ENCODE assay signal across 15 cellular contexts in the genomic region with DNA sequence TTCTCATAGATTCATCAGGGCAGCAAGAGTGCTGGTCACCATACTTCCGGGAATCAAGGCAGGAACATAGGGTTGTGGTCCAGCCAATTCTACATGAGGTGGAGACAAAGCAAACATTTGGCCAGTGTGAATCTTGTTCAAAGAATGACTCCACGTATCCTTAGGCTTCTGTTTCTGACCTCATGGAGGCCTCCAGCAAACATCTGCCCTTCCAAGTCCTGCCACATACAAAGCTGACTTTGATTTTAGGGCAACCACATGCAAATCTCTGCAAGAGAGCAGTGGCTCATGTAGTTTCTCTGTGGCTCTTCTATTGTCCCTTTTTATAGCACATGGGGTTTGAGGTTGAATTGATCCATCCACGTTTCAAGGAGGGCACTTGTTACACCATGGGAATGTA.
A peak's percentile ranks its signal among the peaks of the same experiment; 100 is the strongest.
DNase-seq lines count a peak whose midpoint lies in the region; ATAC-seq and TF ChIP-seq lines count a peak whose summit lies in the region.
"Had no signal": no experiment of that assay in that cellular context is flagged by ENCODE, and none has a peak within 500 bp of the region (broad histone marks: within the 10 kb centered on the region; RNA-seq: fewer than 3 reads in every experiment).

No MANE protein-coding gene starts in this region.

- no peak overlapping the region for H3K4ac ChIP-seq in IMR-90 (ENCODE audit: low read depth, low read length)

- H2BK15ac ChIP-seq in IMR-90 (ENCODE audit: low read depth, low read length) = no peak overlapping the region

- no peak for TF ChIP-seq RAD21 in IMR-90 (IDR thresholded peaks at IDR 0.05; ENCODE audit: low read length)

- no peak overlapping the region for H2BK20ac ChIP-seq in IMR-90 (ENCODE audit: low read depth, low read length)

- no peaks in the 10 kb centered on the region for H3K9me3 ChIP-seq in IMR-90 (ENCODE audit: control insufficient read depth, insufficient read depth, low read length)
- H3K9me3 ChIP-seq: BLaER1, HAP-1 had no signal

- no peak overlapping the region for H3K18ac ChIP-seq in IMR-90 (ENCODE audit: low read depth, low read length)

- no peak overlapping the region for H4K91ac ChIP-seq in IMR-90 (ENCODE audit: insufficient read depth, low read depth, low read length)

- H3K9ac ChIP-seq in IMR-90 (ENCODE audit: low read depth, low read length) = no peak overlapping the region
- H3K9ac ChIP-seq: BLaER1 had no signal

- H3K9me1 ChIP-seq in IMR-90 (ENCODE audit: insufficient read depth, low read length) = no peaks in the 10 kb centered on the region

- no peaks in the 10 kb centered on the region for H3K36me3 ChIP-seq in IMR-90 (ENCODE audit: control insufficient read depth, insufficient read depth, low read length)
- H3K36me3 ChIP-seq: BLaER1, HAP-1 had no signal

- TF ChIP-seq POLR2A in IMR-90 (IDR thresholded peaks at IDR 0.05; ENCODE audit: low read depth, low read length) = no peak

- no peak overlapping the region for H2AK5ac ChIP-seq in IMR-90 (ENCODE audit: low read depth, low read length)

- no peak overlapping the region for H2AFZ ChIP-seq in IMR-90 (replicated peaks; ENCODE audit: low read length, poor library complexity)

- H3K4me3 ChIP-seq in IMR-90 (ENCODE audit: insufficient read depth, low read depth, low read length) = no peak overlapping the region
- H3K4me3 ChIP-seq: BLaER1, HAP-1 had no signal

- H4K8ac ChIP-seq in IMR-90 (ENCODE audit: low read depth in 2 of 2, low read length in 2 of 2) = no peak overlapping the region

- H3K27me3 ChIP-seq in IMR-90 (ENCODE audit: control insufficient read depth, insufficient read depth, low read length) = no peaks in the 10 kb centered on the region
- H3K27me3 ChIP-seq: BLaER1 had no signal

- no peak overlapping the region for H3K23ac ChIP-seq in IMR-90 (ENCODE audit: low read depth, low read length)

- CTCF ChIA-PET in IMR-90 (lab: Yijun Ruan, JAX) = interaction anchor here (0.6 kb wide), 1 partner anchor 348 kb away, joined by 3 read pairs; no protein-coding TSS in a partner anchor

- 0 out of 2 replicates have a peak, but pooled peaks cover 1% of the 10 kb centered on the region for H3K4me1 ChIP-seq in IMR-90 (ENCODE audit: control insufficient read depth, insufficient read depth, low read length)
- H3K4me1 ChIP-seq: BLaER1 had no signal

- no peak overlapping the region for H3K4me2 ChIP-seq in IMR-90 (ENCODE audit: low read depth, low read length)
- H3K4me2 ChIP-seq: BLaER1 had no signal

- no peak overlapping the region for H3K56ac ChIP-seq in IMR-90 (ENCODE audit: extremely low read depth, insufficient read depth, low read length)

- no peak for ATAC-seq in IMR-90 (ENCODE audit: low read depth)
- ATAC-seq: HepG2 had no signal

- TF ChIP-seq CTCF in IMR-90 (conservative IDR thresholded peaks at IDR 0.05; ENCODE audit: low read depth, low read length) = no peak

- H3K79me1 ChIP-seq in IMR-90 (ENCODE audit: low read depth in 1 of 2, low read length in 2 of 2) = no peaks in the 10 kb centered on the region

- no peak overlapping the region for H2AK9ac ChIP-seq in IMR-90 (replicated peaks; ENCODE audit: low read depth, low read length, poor library complexity)

- POLR2A ChIA-PET in IMR-90 (lab: Charles Lee; ENCODE audit: unreplicated experiment) = no interaction called here

- peak overlapping the region; percentile 17; the same call in 1 of the 2 replicates for H4K5ac ChIP-seq in IMR-90 (ENCODE audit: low read depth, low read length)

- DNase-seq in IMR-90 = no peak
- peak; percentile 9 for DNase-seq in SK-MEL-5 (ENCODE audit: low read depth, low spot score)
- peak; percentile 56 for DNase-seq in foreskin melanocyte
- DNase-seq in H4 (ENCODE audit: low spot score) = no peak
- DNase-seq in islet precursor cell = no peak
- DNase-seq in NCI-H2107 (lab: John Stamatoyannopoulos, UW) = no peak
- no peak for DNase-seq in NCI-H2029 (lab: John Stamatoyannopoulos, UW)
- DNase-seq: 8988T; CD4-positive, alpha-beta memory T cell; DMS153; DMS79; GDM1 had no signal

- intact Hi-C loops in IMR-90 (cut with micrococcal nuclease) = no loop called here

- dilution Hi-C loops in IMR-90 (cut with HindIII; ENCODE audit: low sequenced_read_pairs, unreplicated experiment) = no loop called here

- no peak overlapping the region for H2BK120ac ChIP-seq in IMR-90 (ENCODE audit: low read depth, low read length)

- in situ Hi-C loops in IMR-90 (cut with MboI; ENCODE audit: low sequenced_read_pairs) = no loop called here
- in situ Hi-C loops in SK-MEL-5 (cut with HindIII; ENCODE audit: low pct_unique_long_range_greater_than_20kb, low sequenced_read_pairs) = loop anchor here (25.0 kb wide), 1 partner anchor 107 kb away; no protein-coding TSS in a partner anchor

- H2BK5ac ChIP-seq in IMR-90 (ENCODE audit: low read depth, low read length, poor library complexity, severe bottlenecking) = no peak overlapping the region

- no CpG with 5 or more reads among the region's 3 CpGs for WGBS in IMR-90 (ENCODE audit: extremely low coverage in 2 of 2, insufficient read length in 1 of 2), 2 experiments

- H3K27ac ChIP-seq in IMR-90 (ENCODE audit: insufficient read depth, low read length) = no peak overlapping the region
- H3K27ac ChIP-seq: BLaER1 had no signal

- no TSS peak for BruUV-seq in IMR-90 (replicated peaks; lab: Mats Ljungman, UMichigan)

- H3K14ac ChIP-seq in IMR-90 (replicated peaks; ENCODE audit: low read depth, low read length) = 0 out of 2 replicates have a peak overlapping the region, but pooled peaks have one; percentile 28

- no peaks in the 10 kb centered on the region for H4K20me1 ChIP-seq in IMR-90 (ENCODE audit: insufficient read depth, low read length)
- H4K20me1 ChIP-seq: BLaER1 had no signal

TF ChIP-seq in IMR-90, 13 proteins besides CTCF, POLR2A, EP300 and RAD21:
- TF ChIP-seq NFE2L2 (IDR thresholded peaks at IDR 0.05; ENCODE audit: low read depth, low read length) (no peak), RFX5 (IDR thresholded peaks at IDR 0.05; ENCODE audit: low read depth, low read length) (no peak), RCOR1 (IDR thresholded peaks at IDR 0.05; ENCODE audit: insufficient replicate concordance, low read length) (no peak), BHLHE40 (IDR thresholded peaks at IDR 0.05; ENCODE audit: low read depth, low read length) (no peak), FOS (IDR thresholded peaks at IDR 0.05; ENCODE audit: low read depth, low read length) (no peak)
- TF ChIP-seq, protein P1, sequence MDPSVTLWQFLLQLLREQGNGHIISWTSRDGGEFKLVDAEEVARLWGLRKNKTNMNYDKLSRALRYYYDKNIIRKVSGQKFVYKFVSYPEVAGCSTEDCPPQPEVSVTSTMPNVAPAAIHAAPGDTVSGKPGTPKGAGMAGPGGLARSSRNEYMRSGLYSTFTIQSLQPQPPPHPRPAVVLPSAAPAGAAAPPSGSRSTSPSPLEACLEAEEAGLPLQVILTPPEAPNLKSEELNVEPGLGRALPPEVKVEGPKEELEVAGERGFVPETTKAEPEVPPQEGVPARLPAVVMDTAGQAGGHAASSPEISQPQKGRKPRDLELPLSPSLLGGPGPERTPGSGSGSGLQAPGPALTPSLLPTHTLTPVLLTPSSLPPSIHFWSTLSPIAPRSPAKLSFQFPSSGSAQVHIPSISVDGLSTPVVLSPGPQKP (IDR thresholded peaks at IDR 0.05; ENCODE audit: borderline replicate concordance, low read depth, low read length) = no peak
TF ChIP-seq in IMR-90: peak in this region for 0.

Comparison
In these comparisons a context has a peak if more than half of its experiments do, and no peak if none do; other contexts are left out.
1. DNase-seq: peak in SK-MEL-5 (single experiment) and foreskin melanocyte (single experiment); none in IMR-90 (single experiment), H4 (single experiment), islet precursor cell (single experiment), NCI-H2107 (single experiment) and NCI-H2029 (single experiment).